8 cellular contexts compared by ENCODE assay signal in genomic region chr20:63956664-63957003, GRCh38. TPM values are rescaled to one million over a fixed set of nuclear protein-coding genes. Genes with fewer than 3 reads are reported as not detected.
DNase-seq lines count a peak whose midpoint lies in the region; ATAC-seq and TF ChIP-seq lines count a peak whose summit lies in the region.

No MANE protein-coding gene starts in this region.

- no peaks in the 10 kb centered on the region for H3F3A ChIP-seq in smooth muscle cell (ENCODE audit: low read depth)

- 2% methylated on average over 15 of the region's 15 CpGs for WGBS in smooth muscle cell (ENCODE audit: low lambda C conversion rate)

- no peak for DNase-seq in SJCRH30
- no peak for DNase-seq in foreskin keratinocyte
- DNase-seq in smooth muscle cell (lab: John Stamatoyannopoulos, UW; ENCODE audit: unreplicated experiment), result peak; percentile 52
- DNase-seq in NCI-H2196 treated with DMSO at 0.1 percent for 48 hours (lab: John Stamatoyannopoulos, UW; ENCODE audit: unreplicated experiment), result no peak
- no peak for DNase-seq in NCI-H1694 treated with DMSO at 0.1 percent for 48 hours (lab: John Stamatoyannopoulos, UW)
- no peak for DNase-seq in NCI-H2171 treated with DMSO at 0.1 percent for 48 hours (lab: John Stamatoyannopoulos, UW)

- no peak for TF ChIP-seq CTCF in foreskin keratinocyte (conservative IDR thresholded peaks at IDR 0.05)
- no peak for TF ChIP-seq CTCF in smooth muscle cell (IDR thresholded peaks at IDR 0.05; ENCODE audit: borderline replicate concordance, insufficient read depth, poor library complexity, severe bottlenecking)

- H3K4me2 ChIP-seq in smooth muscle cell, result peak overlapping the region; percentile 100

- peak; percentile 1 for ATAC-seq in GM21360 (IDR thresholded peaks at IDR 0.05; ENCODE audit: unreplicated experiment)
- ATAC-seq in foreskin keratinocyte, result no peak

- H3K4me1 ChIP-seq in ACC112 (ENCODE audit: control insufficient read depth, insufficient read depth, low read length, unreplicated experiment) (peaks cover 25% of the 10 kb centered on the region), SJCRH30 (0 out of 2 replicates have a peak, but pooled peaks cover 3% of the 10 kb centered on the region), foreskin keratinocyte (peaks cover 3% of the 10 kb centered on the region), smooth muscle cell (ENCODE audit: low read depth) (peaks cover 10% of the 10 kb centered on the region)

- H3K4me3 ChIP-seq in ACC112 (ENCODE audit: low read depth, low read length) (peak overlapping the region; percentile 79), SJCRH30 (peak overlapping the region; percentile 94), smooth muscle cell (peak overlapping the region; percentile 99)

- H3K79me2 ChIP-seq in ACC112 (ENCODE audit: control insufficient read depth, insufficient read depth, low read length, unreplicated experiment) (peaks cover 40% of the 10 kb centered on the region), smooth muscle cell (ENCODE audit: low read depth) (peaks cover 45% of the 10 kb centered on the region)

- no peaks in the 10 kb centered on the region for H3K27me3 ChIP-seq in ACC112 (ENCODE audit: insufficient read depth, low read length)
- H3K27me3 ChIP-seq in SJCRH30, result no peaks in the 10 kb centered on the region
- no peaks in the 10 kb centered on the region for H3K27me3 ChIP-seq in foreskin keratinocyte
- H3K27me3 ChIP-seq in smooth muscle cell (ENCODE audit: low read depth), result no peaks in the 10 kb centered on the region

- H3K36me3 ChIP-seq in ACC112 (ENCODE audit: insufficient read depth, low read length) (0 out of 2 replicates have a peak, but pooled peaks cover 3% of the 10 kb centered on the region), SJCRH30 (peaks cover under 1% of the 10 kb centered on the region; the same call in 1 of the 2 replicates), smooth muscle cell (ENCODE audit: low read depth) (no peaks in the 10 kb centered on the region)

- H3K9ac ChIP-seq in smooth muscle cell (ENCODE audit: low read depth), result peak overlapping the region; percentile 71

- H4K20me1 ChIP-seq in smooth muscle cell (ENCODE audit: low read depth), result peaks cover 41% of the 10 kb centered on the region

- H3K27ac ChIP-seq in ACC112 (ENCODE audit: low read depth, low read length) (peak overlapping the region; percentile 71), SJCRH30 (no peak overlapping the region), foreskin keratinocyte (peak overlapping the region; percentile 3), smooth muscle cell (ENCODE audit: low read depth) (peak overlapping the region; percentile 80)

- no peak overlapping the region for H2AFZ ChIP-seq in ACC112 (ENCODE audit: low read length, unreplicated experiment)
- H2AFZ ChIP-seq in smooth muscle cell (ENCODE audit: low read depth), result no peak overlapping the region

- H3K9me3 ChIP-seq in SJCRH30 (replicated peaks), result no peaks in the 10 kb centered on the region
- H3K9me3 ChIP-seq in smooth muscle cell (replicated peaks; ENCODE audit: low read depth), result no peaks in the 10 kb centered on the region

RNA-seq across cellular contexts. Expression of gene UCKL1, which starts 0.4 kb away (rescaled TPM):
- total RNA-seq in SJCRH30 (2014; rRNA removed; shearing (Covaris generic)), result 27.1 and 35.0 TPM in 2 replicates
- total RNA-seq in foreskin keratinocyte (24.9 and 28.2 TPM in 2 replicates), smooth muscle cell (12.8 and 17.2 TPM in 2 replicates)
- polyA plus RNA-seq in foreskin keratinocyte (30.2 and 30.5 TPM in 2 replicates), smooth muscle cell (22.6 and 29.3 TPM in 2 replicates)

RNA-seq across cellular contexts. Expression of gene ZNF512B, which starts 13.1 kb away (rescaled TPM):
- 19.1 and 19.6 TPM in 2 replicates for total RNA-seq in SJCRH30 (2014; rRNA removed; shearing (Covaris generic))
- total RNA-seq in foreskin keratinocyte (13.3 and 14.5 TPM in 2 replicates), smooth muscle cell (4.6 and 6.8 TPM in 2 replicates)
- polyA plus RNA-seq in foreskin keratinocyte (6.5 and 6.8 TPM in 2 replicates), smooth muscle cell (5.6 and 7.7 TPM in 2 replicates)

RNA-seq across cellular contexts. Expression of gene SAMD10, which starts 22.8 kb away (rescaled TPM):
- 0.08 TPM in 1 of 2 replicates, not detected in the other for total RNA-seq in SJCRH30 (2014; rRNA removed; shearing (Covaris generic))
- total RNA-seq in foreskin keratinocyte (1.7 and 1.8 TPM in 2 replicates), smooth muscle cell (0.13 and 0.27 TPM in 2 replicates)
- polyA plus RNA-seq in foreskin keratinocyte (2.1 and 2.3 TPM in 2 replicates), smooth muscle cell (1.2 and 4.3 TPM in 2 replicates)

RNA-seq across cellular contexts. Expression of gene PRPF6, which starts 24.3 kb away (rescaled TPM):
- 70.1 and 71.9 TPM in 2 replicates for total RNA-seq in SJCRH30 (2014; rRNA removed; shearing (Covaris generic))
- total RNA-seq in foreskin keratinocyte (57.8 and 62.6 TPM in 2 replicates), smooth muscle cell (33.3 and 36.5 TPM in 2 replicates)
- polyA plus RNA-seq in foreskin keratinocyte (40.3 and 42.6 TPM in 2 replicates), smooth muscle cell (51.2 and 55.2 TPM in 2 replicates)
